Comparison of ENCODE assay signal across 8 cellular contexts in the genomic region with DNA sequence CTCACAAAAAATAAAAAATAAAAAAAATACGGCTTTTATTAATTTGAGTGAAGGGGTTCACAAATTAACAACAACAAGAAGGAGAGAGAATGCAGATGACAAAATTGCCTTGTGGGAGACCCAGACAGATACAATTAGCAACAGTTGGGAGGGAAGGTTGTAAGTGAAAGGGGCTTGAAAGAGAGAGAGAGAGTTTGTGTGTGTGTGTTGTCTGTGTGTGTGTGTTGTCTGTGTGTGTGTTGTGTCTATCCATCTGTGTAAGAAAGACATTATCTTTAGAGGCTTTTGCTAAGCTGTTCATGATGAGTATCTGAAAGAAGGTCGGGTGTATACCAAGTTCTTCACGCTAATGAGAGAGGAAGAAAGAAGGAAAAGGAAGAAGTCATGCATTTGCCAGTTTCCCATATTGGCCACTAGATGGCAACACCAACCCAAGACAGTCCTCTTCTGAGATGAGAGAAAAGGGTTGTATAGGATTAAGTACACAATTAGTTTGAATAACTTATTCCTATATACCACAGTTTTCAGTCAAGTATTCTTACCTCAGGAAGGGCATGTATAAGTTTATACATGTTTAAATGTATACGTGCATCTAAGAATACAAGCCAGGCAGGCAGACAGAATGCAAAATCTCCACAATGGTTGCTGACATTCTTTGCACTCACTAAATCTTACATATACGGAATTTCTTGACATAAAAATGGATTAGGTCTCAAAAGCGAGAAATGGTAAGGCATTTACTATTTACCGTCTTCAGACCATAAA.
DNase-seq lines count a peak whose midpoint lies in the region; ATAC-seq and TF ChIP-seq lines count a peak whose summit lies in the region.

No MANE protein-coding gene starts in this region.

- no peaks in the 10 kb centered on the region for H3K27me3 ChIP-seq in CD4-positive, alpha-beta T cell (ENCODE audit: control insufficient read depth, insufficient read depth, low read length)
- H3K27me3 ChIP-seq in fibroblast of lung (ENCODE audit: control insufficient read depth, insufficient read depth, low read length) = no peaks in the 10 kb centered on the region

- CTCF ChIA-PET in CD4-positive, alpha-beta T cell (lab: Charles Lee) = interaction anchor here (1.2 to 1.9 kb wide), 3 partner anchors 62 to 366 kb away, joined by 3 to 6 read pairs (median 3); no protein-coding TSS in a partner anchor

- H3K9me3 ChIP-seq in CD4-positive, alpha-beta T cell (ENCODE audit: control insufficient read depth, low read length) = no peaks in the 10 kb centered on the region
- H3K9me3 ChIP-seq in fibroblast of lung (ENCODE audit: control insufficient read depth, insufficient read depth, low read depth, low read length) = no peaks in the 10 kb centered on the region

- H3K27ac ChIP-seq in CD4-positive, alpha-beta T cell (ENCODE audit: low read depth, low read length) = no peak overlapping the region
- H3K27ac ChIP-seq in fibroblast of lung (ENCODE audit: insufficient read depth, low read length) = peak overlapping the region; percentile 13

- no peaks in the 10 kb centered on the region for H3K27me3 Mint-ChIP-seq in CD4-positive, alpha-beta T cell
- H3K27me3 Mint-ChIP-seq in activated CD4-positive, alpha-beta T cell treated with anti-CD3 and anti-CD28 coated beads, Interleukin-2, amount 10 ng/mL, durations not matched to agents 24 days and 14 days = peaks cover 19% of the 10 kb centered on the region
- no peaks in the 10 kb centered on the region for H3K27me3 Mint-ChIP-seq in nephron (ENCODE audit: low read depth)

- no peaks in the 10 kb centered on the region for H3K79me2 ChIP-seq in fibroblast of lung (ENCODE audit: control insufficient read depth, insufficient read depth, low read length)

- H3K4me3 ChIP-seq in fibroblast of lung (replicated peaks in 1 of 4; ENCODE audit: control extremely low read depth in 1 of 4, insufficient read depth in 1 of 4, low read depth in 3 of 4, low read length in 4 of 4) = peak overlapping the region; percentile 11 to 61 (median 32)

- H4K20me1 ChIP-seq in fibroblast of lung (ENCODE audit: control insufficient read depth, extremely low read depth, insufficient read depth, low read length) = no peaks in the 10 kb centered on the region

- no peaks in the 10 kb centered on the region for H3K36me3 ChIP-seq in fibroblast of lung (ENCODE audit: control insufficient read depth, insufficient read depth, low read length)

- H3K4me3 Mint-ChIP-seq in CD4-positive, alpha-beta T cell = peak overlapping the region; percentile 84
- peak overlapping the region; percentile 66 for H3K4me3 Mint-ChIP-seq in activated CD4-positive, alpha-beta T cell treated with anti-CD3 and anti-CD28 coated beads, Interleukin-2, amount 10 ng/mL, durations not matched to agents 24 days and 14 days
- H3K4me3 Mint-ChIP-seq in nephron = peak overlapping the region in 2 of 3 experiments; percentile 57 to 65

- H3K9me3 Mint-ChIP-seq in CD4-positive, alpha-beta T cell = no peaks in the 10 kb centered on the region
- H3K9me3 Mint-ChIP-seq in activated CD4-positive, alpha-beta T cell treated with anti-CD3 and anti-CD28 coated beads, Interleukin-2, amount 10 ng/mL, durations not matched to agents 24 days and 14 days = peaks cover 12% of the 10 kb centered on the region
- no peaks in the 10 kb centered on the region for H3K9me3 Mint-ChIP-seq in nephron

- peaks cover 18% of the 10 kb centered on the region for H3K4me1 Mint-ChIP-seq in CD4-positive, alpha-beta T cell (ENCODE audit: low read depth)
- H3K4me1 Mint-ChIP-seq in activated CD4-positive, alpha-beta T cell treated with anti-CD3 and anti-CD28 coated beads, Interleukin-2, amount 10 ng/mL, durations not matched to agents 24 days and 14 days = peaks cover 22% of the 10 kb centered on the region
- H3K4me1 Mint-ChIP-seq in nephron = peaks cover 17% of the 10 kb centered on the region

- ATAC-seq in CD4-positive, alpha-beta T cell (ENCODE audit: poor library complexity) = peak; percentile 79
- ATAC-seq in GM18519 (IDR thresholded peaks at IDR 0.05; ENCODE audit: low FRiP score, unreplicated experiment) = peak; percentile 68
- ATAC-seq in HG03025 (IDR thresholded peaks at IDR 0.05; ENCODE audit: low FRiP score, unreplicated experiment) = peak; percentile 55

- intact Hi-C loops in CD4-positive, alpha-beta T cell (cut with DNase I, micrococcal nuclease) = loop anchor here (1.0 to 10.0 kb wide), 8 partner anchors 63 to 1996 kb away; partner anchors contain the start of gene CD2AP (in 1 of the 2)
- intact Hi-C loops in activated CD4-positive, alpha-beta T cell treated with anti-CD3 and anti-CD28 coated beads, Interleukin-2, amount 10 ng/mL, durations not matched to agents 24 days and 14 days (cut with micrococcal nuclease) = loop anchor here (1.0 to 10.0 kb wide), 5 partner anchors 64 to 366 kb away; no protein-coding TSS in a partner anchor

- no peaks in the 10 kb centered on the region for H3K4me1 ChIP-seq in fibroblast of lung (ENCODE audit: control insufficient read depth, extremely low read depth, insufficient read depth, low read length)

- H2AFZ ChIP-seq in fibroblast of lung (ENCODE audit: low read length) = peak overlapping the region; percentile 90

- H3K36me3 Mint-ChIP-seq in CD4-positive, alpha-beta T cell (ENCODE audit: low read depth) = no peaks in the 10 kb centered on the region
- no peaks in the 10 kb centered on the region for H3K36me3 Mint-ChIP-seq in activated CD4-positive, alpha-beta T cell treated with anti-CD3 and anti-CD28 coated beads, Interleukin-2, amount 10 ng/mL, durations not matched to agents 24 days and 14 days (ENCODE audit: low read depth)
- H3K36me3 Mint-ChIP-seq in nephron (ENCODE audit: low read depth) = no peaks in the 10 kb centered on the region

- peak overlapping the region; percentile 79 for H3K27ac Mint-ChIP-seq in CD4-positive, alpha-beta T cell
- peak overlapping the region; percentile 84 for H3K27ac Mint-ChIP-seq in activated CD4-positive, alpha-beta T cell treated with anti-CD3 and anti-CD28 coated beads, Interleukin-2, amount 10 ng/mL, durations not matched to agents 24 days and 14 days
- H3K27ac Mint-ChIP-seq in nephron = peak overlapping the region; percentile 2 to 22 (median 3)

- peak in 8 of 10 experiments; percentile 1 to 40 (median 10) for DNase-seq in CD4-positive, alpha-beta T cell
- DNase-seq in NCI-H2171 treated with DMSO at 0.1 percent for 48 hours (lab: John Stamatoyannopoulos, UW) (peak; percentile 60), fibroblast of lung (ENCODE audit: low read depth in 2 of 2) (peak; percentile 64 to 82)
- peak; percentile 84 for DNase-seq in activated CD4-positive, alpha-beta T cell treated with anti-CD3 and anti-CD28 coated beads, Interleukin-2, amount 10 ng/mL, durations not matched to agents 24 days and 14 days
- no peak for DNase-seq in effector CD8-positive, alpha-beta T cell (lab: John Stamatoyannopoulos, UW)

- TF ChIP-seq CTCF in CD4-positive, alpha-beta T cell (IDR thresholded peaks at IDR 0.05) = peak; percentile 83
- peak; percentile 93 to 94 for TF ChIP-seq CTCF in fibroblast of lung (conservative IDR thresholded peaks at IDR 0.05 in 1 of 2, IDR thresholded peaks at IDR 0.05 in 1 of 2; ENCODE audit: low read depth in 1 of 2, low read length in 2 of 2)
- peak; percentile 89 to 91 (median 90) for TF ChIP-seq CTCF in nephron (IDR thresholded peaks at IDR 0.05; ENCODE audit: unreplicated experiment in 3 of 3)

- POLR2A ChIA-PET in CD4-positive, alpha-beta T cell (lab: Charles Lee) = interaction anchor here (1.1 to 3.2 kb wide), 8 partner anchors 11 to 374 kb away, joined by 3 to 73 read pairs (median 6); partner anchors contain the start of gene CD2AP

- no peak overlapping the region for H3K9ac ChIP-seq in fibroblast of lung (ENCODE audit: insufficient read depth, low read length)

- peak overlapping the region; percentile 86 for H3K4me2 ChIP-seq in fibroblast of lung (ENCODE audit: extremely low read depth, insufficient read depth, low read length)

Comparison
In these comparisons a context has a peak if more than half of its experiments do, and no peak if none do; other contexts are left out.
1. H3K27ac Mint-ChIP-seq: peak in every context shown above with its lines; median percentile 84 in activated CD4-positive, alpha-beta T cell treated with anti-CD3 and anti-CD28 coated beads, Interleukin-2, amount 10 ng/mL, durations not matched to agents 24 days and 14 days; 79 in CD4-positive, alpha-beta T cell; 3 in nephron.